In the genomic region with DNA sequence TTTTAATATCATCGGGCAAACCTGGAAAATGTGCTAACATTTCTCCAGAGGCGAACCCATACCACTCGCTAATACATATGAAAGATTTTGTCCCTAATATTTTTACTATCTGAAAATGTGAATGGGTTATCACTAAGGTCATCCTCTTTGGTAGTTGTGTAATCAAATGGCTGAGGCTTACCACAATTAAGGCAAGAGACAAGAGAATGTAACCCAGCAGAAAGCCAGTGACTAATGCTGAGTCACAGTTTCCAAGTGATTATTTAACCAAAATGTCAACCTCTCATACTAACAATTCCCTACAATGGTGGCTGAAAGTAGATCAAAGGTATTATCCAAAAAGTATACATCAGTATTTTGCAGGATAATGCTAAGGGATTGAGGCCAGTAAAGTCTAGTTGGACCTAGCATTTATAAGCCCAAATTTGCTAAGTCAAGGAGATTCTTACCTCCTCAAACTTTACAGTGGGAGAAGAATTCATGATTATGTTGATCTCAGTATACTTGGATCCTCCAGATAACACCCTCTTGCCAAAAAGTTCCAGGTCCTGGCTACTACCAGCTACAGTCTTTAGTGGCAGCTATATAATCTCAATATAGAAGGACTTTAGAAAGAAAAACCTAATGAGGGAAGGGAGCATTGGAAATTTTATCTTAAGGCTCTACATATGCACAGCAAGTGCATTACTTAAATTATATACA, we compare ENCODE assay signal across 8 cellular contexts. TPM values are rescaled to one million over a fixed set of nuclear protein-coding genes. Genes with fewer than 3 reads are reported as not detected.
DNase-seq lines count a peak whose midpoint lies in the region; TF ChIP-seq lines count a peak whose summit lies in the region.

No MANE protein-coding gene starts in this region.

- H2BK5ac ChIP-seq in mesendoderm (ENCODE audit: low read length), result no peak overlapping the region

- no peak overlapping the region for H3K18ac ChIP-seq in mesendoderm (ENCODE audit: low read length)

- H3K4me3 ChIP-seq in mammary epithelial cell (replicated peaks in 1 of 3; ENCODE audit: insufficient read depth in 1 of 3, low read depth in 2 of 3, low read length in 3 of 3) (no peak overlapping the region), mesendoderm (ENCODE audit: low read length) (no peak overlapping the region)

- no peak overlapping the region for H4K8ac ChIP-seq in mesendoderm (ENCODE audit: low read depth, low read length)

- no peak overlapping the region for H2BK15ac ChIP-seq in mesendoderm (replicated peaks; ENCODE audit: low read depth)

- H3K9me3 ChIP-seq in mammary epithelial cell (replicated peaks; ENCODE audit: insufficient read depth, low read length), result no peaks in the 10 kb centered on the region

- H3K27me3 ChIP-seq in mammary epithelial cell (ENCODE audit: insufficient read depth, low read length) (no peaks in the 10 kb centered on the region), mesendoderm (ENCODE audit: insufficient read depth, low read length, poor library complexity) (no peaks in the 10 kb centered on the region)

- peak; percentile 43 for DNase-seq in DMS79 treated with DMSO at 0.1 percent for 48 hours (lab: John Stamatoyannopoulos, UW)
- no peak for DNase-seq in DMS79 (lab: John Stamatoyannopoulos, UW)
- DNase-seq in NCI-H146 treated with DMSO at 0.1 percent for 48 hours (lab: John Stamatoyannopoulos, UW; ENCODE audit: unreplicated experiment), result peak; percentile 17
- peak; percentile 92 for DNase-seq in mammary epithelial cell
- DNase-seq in mesendoderm, result peak; percentile 94
- DNase-seq in nephron progenitor cell, result no peak
- no peak for DNase-seq in stimulated activated CD4-positive, alpha-beta T cell treated with anti-CD3 and anti-CD28 coated beads, Interleukin-4, amount 100 ng/mL, for 1 hour
- no peak for DNase-seq in activated CD8-positive, alpha-beta memory T cell treated with anti-CD3 and anti-CD28 coated beads for 24 hours

- H4K20me1 ChIP-seq in mammary epithelial cell (ENCODE audit: insufficient read depth, low read length), result no peaks in the 10 kb centered on the region

- H4K5ac ChIP-seq in mesendoderm (ENCODE audit: low read length), result no peak overlapping the region

- H3K36me3 ChIP-seq in mammary epithelial cell (ENCODE audit: insufficient read depth, low read length), result no peaks in the 10 kb centered on the region
- no peaks in the 10 kb centered on the region for H3K36me3 ChIP-seq in mesendoderm (ENCODE audit: control insufficient read depth, insufficient read depth, low read length)

- intact Hi-C loops in mammary epithelial cell (cut with micrococcal nuclease), result no loop called here

- no peaks in the 10 kb centered on the region for H3K9me3 Mint-ChIP-seq in nephron progenitor cell

- peaks cover 22% of the 10 kb centered on the region for H3K4me1 Mint-ChIP-seq in nephron progenitor cell

- no peak overlapping the region for H2AK5ac ChIP-seq in mesendoderm (ENCODE audit: low read length)

- H2AFZ ChIP-seq in mammary epithelial cell (ENCODE audit: low read depth, low read length), result no peak overlapping the region

- 44% methylated on average over 3 of the region's 3 CpGs for WGBS in mammary epithelial cell (ENCODE audit: low coverage, missing lambda C conversion rate)
- no CpG with 5 or more reads among the region's 3 CpGs for WGBS in mesendoderm (ENCODE audit: extremely low coverage, insufficient coverage, low lambda C conversion rate)

- in situ Hi-C loops in mammary epithelial cell (cut with MboI; ENCODE audit: low sequenced_read_pairs in 2 of 2), result no loop called here

- H3K4ac ChIP-seq in mesendoderm (ENCODE audit: low read depth, low read length), result no peak overlapping the region

- dilution Hi-C loops in mammary epithelial cell (cut with HindIII; ENCODE audit: low sequenced_read_pairs), result no loop called here

- H3K79me2 ChIP-seq in mammary epithelial cell (ENCODE audit: insufficient read depth, low read length) (peaks cover 70% of the 10 kb centered on the region), mesendoderm (ENCODE audit: control insufficient read depth, insufficient read depth, low read length) (peaks cover 11% of the 10 kb centered on the region)

- H3K27me3 Mint-ChIP-seq in nephron progenitor cell (ENCODE audit: low read depth, poor library complexity), result no peaks in the 10 kb centered on the region

- no peak overlapping the region for H2BK120ac ChIP-seq in mesendoderm (ENCODE audit: low read depth, low read length)

- peaks cover 17% of the 10 kb centered on the region for H3K79me1 ChIP-seq in mesendoderm (ENCODE audit: low read length)

- CTCF ChIA-PET in mammary epithelial cell (lab: Charles Lee; ENCODE audit: low non-redundant PET), result interaction anchor here (0.6 to 0.7 kb wide), 2 partner anchors 66 to 1773 kb away, joined by 6 to 20 read pairs; no protein-coding TSS in a partner anchor

- H3K9ac ChIP-seq in mammary epithelial cell (ENCODE audit: insufficient read depth, low read length), result no peak overlapping the region
- no peak overlapping the region for H3K9ac ChIP-seq in mesendoderm (ENCODE audit: low read length)

- H3K4me1 ChIP-seq in mammary epithelial cell (ENCODE audit: insufficient read depth, low read length), result peaks cover 41% of the 10 kb centered on the region
- peaks cover 10% of the 10 kb centered on the region for H3K4me1 ChIP-seq in mesendoderm (ENCODE audit: control insufficient read depth, low read depth, low read length)

- H3K4me2 ChIP-seq in mammary epithelial cell (ENCODE audit: insufficient read depth, low read depth, low read length), result peak overlapping the region; percentile 43
- H3K4me2 ChIP-seq in mesendoderm (ENCODE audit: low read length), result no peak overlapping the region

- H3K27ac ChIP-seq in mammary epithelial cell (ENCODE audit: insufficient read depth, low read depth, low read length) (peak overlapping the region; percentile 43), mesendoderm (ENCODE audit: low read depth, low read length) (no peak overlapping the region)

- no peak overlapping the region for H3K23ac ChIP-seq in mesendoderm (ENCODE audit: low read length)

- no peak overlapping the region for H3K27ac Mint-ChIP-seq in nephron progenitor cell

- peaks cover 9% of the 10 kb centered on the region for H3K36me3 Mint-ChIP-seq in nephron progenitor cell (ENCODE audit: low read depth)

- no peak for TF ChIP-seq CTCF in mammary epithelial cell (conservative IDR thresholded peaks at IDR 0.05 in 1 of 2, IDR thresholded peaks at IDR 0.05 in 1 of 2; ENCODE audit: extremely low read depth in 1 of 2, insufficient read depth in 1 of 2, low read depth in 1 of 2, low read length in 2 of 2)
- TF ChIP-seq CTCF in nephron progenitor cell (IDR thresholded peaks at IDR 0.05), result no peak

- no peak overlapping the region for H3K4me3 Mint-ChIP-seq in nephron progenitor cell

- no TSS peak for BruUV-seq in mammary epithelial cell (replicated peaks; lab: Mats Ljungman, UMichigan)

- H3K56ac ChIP-seq in mesendoderm (ENCODE audit: low read length), result no peak overlapping the region

RNA-seq across cellular contexts. Expression of a gene that starts 25.6 kb away (rescaled TPM):
- total RNA-seq in mammary epithelial cell, result 10 to 100 TPM; 22.8 to 36.5 TPM
- polyA plus RNA-seq in mammary epithelial cell, result 6.1 TPM
- 49.1 TPM for polyA minus RNA-seq in mammary epithelial cell
- 11.6 TPM for polyA plus RNA-seq in mesendoderm (2013, experiment 1 of 2)
- 11.2 TPM for polyA plus RNA-seq in mesendoderm (2013, experiment 2 of 2)

Comparison
In these comparisons a context has a peak if more than half of its experiments do, and no peak if none do; other contexts are left out.
1. DNase-seq: peak in DMS79 treated with DMSO at 0.1 percent for 48 hours (single experiment), NCI-H146 treated with DMSO at 0.1 percent for 48 hours (single experiment), mammary epithelial cell (single experiment) and mesendoderm (single experiment); none in DMS79 (single experiment), nephron progenitor cell (single experiment), stimulated activated CD4-positive, alpha-beta T cell treated with anti-CD3 and anti-CD28 coated beads, Interleukin-4, amount 100 ng/mL, for 1 hour (single experiment) and activated CD8-positive, alpha-beta memory T cell treated with anti-CD3 and anti-CD28 coated beads for 24 hours (single experiment).